8 cellular contexts compared by ENCODE assay signal in the genomic region with DNA sequence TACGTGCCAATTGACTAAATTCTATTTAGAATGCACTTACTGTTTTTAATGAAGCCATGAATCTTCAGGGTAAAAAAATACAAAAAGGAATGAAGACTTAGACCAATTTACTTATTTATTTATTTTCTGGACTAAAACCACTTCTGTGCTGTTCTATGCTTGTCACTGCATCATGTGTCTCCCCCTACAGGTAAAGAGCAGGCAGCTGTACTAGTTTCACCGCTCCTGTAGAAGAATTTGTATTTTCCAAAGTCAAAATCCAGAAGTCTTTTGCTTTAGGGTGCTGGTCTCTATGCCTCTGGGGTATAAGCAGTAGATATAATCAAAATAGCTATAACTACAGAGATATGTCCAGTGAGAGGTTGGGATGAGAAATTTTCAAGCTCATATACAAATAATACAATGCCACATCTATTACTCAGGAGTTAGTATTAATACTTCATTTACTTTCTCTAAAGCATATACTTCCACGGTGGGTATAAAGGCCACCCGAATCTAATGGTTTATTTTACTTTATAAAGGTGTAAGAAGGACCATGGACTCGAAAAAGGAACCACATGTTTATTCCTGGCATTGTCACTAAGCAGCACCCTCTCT.
DNase-seq lines count a peak whose midpoint lies in the region; ATAC-seq, FAIRE-seq and TF ChIP-seq lines count a peak whose summit lies in the region.

No MANE protein-coding gene starts in this region.

- no peaks in the 10 kb centered on the region for H3K9me3 ChIP-seq in Loucy (ENCODE audit: insufficient read depth, low read depth, low read length)
- no peaks in the 10 kb centered on the region for H3K9me3 ChIP-seq in aorta (ENCODE audit: control insufficient read depth, low read length)

- no peak overlapping the region for H3K9ac ChIP-seq in Loucy (ENCODE audit: low read depth, low read length, poor library complexity, severe bottlenecking)

- H3K9me2 ChIP-seq in Loucy (replicated peaks; ENCODE audit: low read depth, low read length), result no peaks in the 10 kb centered on the region

- intact Hi-C loops in aorta (cut with DNase I), result loop anchor here (2.0 to 10.0 kb wide), 3 partner anchors 140 to 288 kb away; no protein-coding TSS in a partner anchor

- H3K27me3 ChIP-seq in Loucy (ENCODE audit: insufficient read depth, low read length, poor library complexity, severe bottlenecking) (no peaks in the 10 kb centered on the region), aorta (ENCODE audit: control insufficient read depth in 1 of 2, insufficient read depth in 2 of 2, low read length in 1 of 2) (no peaks in the 10 kb centered on the region)

- peak; percentile 43 for ATAC-seq in GM19397 (IDR thresholded peaks at IDR 0.05; ENCODE audit: unreplicated experiment)
- peak; percentile 46 for ATAC-seq in memory B cell (ENCODE audit: low read depth)
- ATAC-seq in aorta (ENCODE audit: low FRiP score), result peak; percentile 69
- ATAC-seq in GM18517 (IDR thresholded peaks at IDR 0.05; ENCODE audit: unreplicated experiment), result no peak

- TF ChIP-seq CTCF in D721Med (IDR thresholded peaks at IDR 0.05; ENCODE audit: insufficient read depth, missing control alignments) (peak; percentile 89), Loucy (conservative IDR thresholded peaks at IDR 0.05; ENCODE audit: low read length) (peak; percentile 96)

- no peak overlapping the region for H3K27ac Mint-ChIP-seq in memory B cell

- no peaks in the 10 kb centered on the region for H3K4me1 ChIP-seq in Loucy (ENCODE audit: insufficient read depth, low read length, poor library complexity, severe bottlenecking)
- H3K4me1 ChIP-seq in aorta (ENCODE audit: control insufficient read depth in 1 of 2, insufficient read depth in 2 of 2, low read length in 2 of 2), result no peaks in the 10 kb centered on the region

- H3K4me3 ChIP-seq in Loucy (ENCODE audit: low read length, poor library complexity, severe bottlenecking) (no peak overlapping the region), aorta (ENCODE audit: low read length in 2 of 2) (no peak overlapping the region)

- no peaks in the 10 kb centered on the region for H3K27me3 Mint-ChIP-seq in memory B cell

- H2AFZ ChIP-seq in Loucy (ENCODE audit: low read length), result no peak overlapping the region

- H3K9me3 Mint-ChIP-seq in memory B cell, result no peaks in the 10 kb centered on the region

- no peak overlapping the region for H3K27ac ChIP-seq in aorta (ENCODE audit: low read depth in 1 of 2, low read length in 2 of 2)

- H3F3A ChIP-seq in Loucy (ENCODE audit: low read depth), result no peaks in the 10 kb centered on the region

- no peaks in the 10 kb centered on the region for H4K20me1 ChIP-seq in Loucy (ENCODE audit: insufficient read depth, low read length, poor library complexity, severe bottlenecking)

- H3K4me1 Mint-ChIP-seq in memory B cell, result no peaks in the 10 kb centered on the region

- no peak for FAIRE-seq in D721Med (lab: Jason Lieb, UNC)

- peak; percentile 16 for DNase-seq in D721Med (ENCODE audit: insufficient read length, low spot score)
- DNase-seq in SKM-1 treated with dmso at 0.1 percent for 144 hours (lab: John Stamatoyannopoulos, UW; ENCODE audit: unreplicated experiment), result peak; percentile 57
- peak; percentile 68 to 76 for DNase-seq in dermis microvascular lymphatic vessel endothelial cell (ENCODE audit: low read depth in 2 of 2)
- no peak for DNase-seq in memory B cell (ENCODE audit: low spot score in 2 of 2)
- DNase-seq in aorta, result no peak

- no peaks in the 10 kb centered on the region for H3K36me3 ChIP-seq in Loucy (ENCODE audit: insufficient read depth, low read length)
- no peaks in the 10 kb centered on the region for H3K36me3 ChIP-seq in aorta (ENCODE audit: control insufficient read depth in 1 of 2, insufficient read depth in 2 of 2, low read length in 1 of 2)

- 38 to 45% methylated on average over 5 of the region's 5 CpGs for WGBS in aorta, 2 donors

- no peaks in the 10 kb centered on the region for H3K79me2 ChIP-seq in Loucy (ENCODE audit: insufficient read depth, low read length)

- no peak overlapping the region for H3K4me2 ChIP-seq in Loucy (ENCODE audit: low read depth, low read length, poor library complexity, severe bottlenecking)

- H3K4me3 Mint-ChIP-seq in memory B cell, result no peak overlapping the region

- H3K36me3 Mint-ChIP-seq in memory B cell, result no peaks in the 10 kb centered on the region

Comparison
In these comparisons a context has a peak if more than half of its experiments do, and no peak if none do; other contexts are left out.
1. DNase-seq: peak in D721Med (single experiment), SKM-1 treated with dmso at 0.1 percent for 144 hours (single experiment) and dermis microvascular lymphatic vessel endothelial cell (2 of 2); none in memory B cell (0 of 2) and aorta (0 of 2).